Comparison of ENCODE assay signal across 28 cellular contexts in genomic region chr10:98919899-98920298, GRCh38.
DNase-seq lines count a peak whose midpoint lies in the region; ATAC-seq and TF ChIP-seq lines count a peak whose summit lies in the region.
"Had no signal": no experiment of that assay in that cellular context is flagged by ENCODE, and none has a peak within 500 bp of the region (broad histone marks: within the 10 kb centered on the region; RNA-seq: fewer than 3 reads in every experiment).

No MANE protein-coding gene starts in this region.

- no peaks in the 10 kb centered on the region for H3K36me3 Mint-ChIP-seq in HFFc6 (ENCODE audit: low read depth)
- no peaks in the 10 kb centered on the region for H3K36me3 Mint-ChIP-seq in osteocyte (ENCODE audit: unreplicated experiment)
- H3K36me3 Mint-ChIP-seq in nephron progenitor cell (ENCODE audit: low read depth): no peaks in the 10 kb centered on the region
- no peaks in the 10 kb centered on the region for H3K36me3 Mint-ChIP-seq in WTC11
- H3K36me3 Mint-ChIP-seq: activated naive CD8-positive, alpha-beta T cell had no signal

- no peak overlapping the region; the same call in 1 of the 2 replicates for H3K27ac Mint-ChIP-seq in HFFc6
- no peak overlapping the region for H3K27ac Mint-ChIP-seq in osteocyte (ENCODE audit: unreplicated experiment)
- no peak overlapping the region for H3K27ac Mint-ChIP-seq in nephron progenitor cell
- H3K27ac Mint-ChIP-seq in WTC11: no peak overlapping the region
- H3K27ac Mint-ChIP-seq: activated naive CD8-positive, alpha-beta T cell had no signal

- no peak for TF ChIP-seq POLR2A in gastroesophageal sphincter (IDR thresholded peaks at IDR 0.05)

- no peaks in the 10 kb centered on the region for H3K27me3 ChIP-seq in gastroesophageal sphincter
- H3K27me3 ChIP-seq: ascending aorta, BE2C, upper lobe of left lung had no signal

- H3K4me3 Mint-ChIP-seq in HFFc6: no peak overlapping the region
- H3K4me3 Mint-ChIP-seq in osteocyte (ENCODE audit: unreplicated experiment): no peak overlapping the region
- H3K4me3 Mint-ChIP-seq in nephron progenitor cell: no peak overlapping the region
- H3K4me3 Mint-ChIP-seq in WTC11: no peak overlapping the region
- H3K4me3 Mint-ChIP-seq: activated naive CD8-positive, alpha-beta T cell had no signal

- CTCF ChIA-PET in WTC11 (lab: Charles Lee): no interaction called here

- no peaks in the 10 kb centered on the region for H3K9me3 ChIP-seq in gastroesophageal sphincter
- H3K9me3 ChIP-seq: ascending aorta, BE2C, upper lobe of left lung had no signal

- no peak for TF ChIP-seq EP300 in gastroesophageal sphincter (IDR thresholded peaks at IDR 0.05)

- no peak overlapping the region for H3K4me3 ChIP-seq in gastroesophageal sphincter
- H3K4me3 ChIP-seq: ascending aorta, lung, PC-9, upper lobe of left lung had no signal

- 37 to 44% methylated on average over 1 to 2 of the region's 2 CpGs for WGBS in gastroesophageal sphincter (ENCODE audit: low coverage in 1 of 2), 2 donors

- TF ChIP-seq CTCF in HFFc6 (IDR thresholded peaks at IDR 0.05) (no peak), gastroesophageal sphincter (IDR thresholded peaks at IDR 0.05) (no peak), osteocyte (IDR thresholded peaks at IDR 0.05) (no peak), nephron progenitor cell (IDR thresholded peaks at IDR 0.05) (no peak), WTC11 (IDR thresholded peaks at IDR 0.05) (no peak)

- POLR2A ChIA-PET in WTC11 (lab: Charles Lee): no interaction called here

- H3K9me3 Mint-ChIP-seq in HFFc6: no peaks in the 10 kb centered on the region; the same call in 1 of the 2 replicates
- H3K9me3 Mint-ChIP-seq in osteocyte (ENCODE audit: unreplicated experiment): no peaks in the 10 kb centered on the region
- no peaks in the 10 kb centered on the region for H3K9me3 Mint-ChIP-seq in nephron progenitor cell
- H3K9me3 Mint-ChIP-seq in WTC11: no peaks in the 10 kb centered on the region

- H3K4me1 ChIP-seq in gastroesophageal sphincter: peaks cover 2 to 56% (median 7%) of the 10 kb centered on the region in 3 donors
- H3K4me1 ChIP-seq: ascending aorta, BE2C, upper lobe of left lung had no signal

- no peak for ATAC-seq in gastroesophageal sphincter
- no peak for ATAC-seq in WTC11
- ATAC-seq: esophagus mucosa, HepG2, right cardiac atrium had no signal

- no peaks in the 10 kb centered on the region for H3K36me3 ChIP-seq in gastroesophageal sphincter
- H3K36me3 ChIP-seq: ascending aorta, BE2C, upper lobe of left lung had no signal

- no peaks in the 10 kb centered on the region; the same call in 1 of the 2 replicates for H3K27me3 Mint-ChIP-seq in HFFc6 (ENCODE audit: insufficient read depth)
- H3K27me3 Mint-ChIP-seq in osteocyte (ENCODE audit: unreplicated experiment): no peaks in the 10 kb centered on the region
- H3K27me3 Mint-ChIP-seq in nephron progenitor cell (ENCODE audit: low read depth, poor library complexity): no peaks in the 10 kb centered on the region
- no peaks in the 10 kb centered on the region for H3K27me3 Mint-ChIP-seq in WTC11 (ENCODE audit: low read depth)
- H3K27me3 Mint-ChIP-seq: activated naive CD8-positive, alpha-beta T cell had no signal

- peaks cover 24% of the 10 kb centered on the region; the same call in 1 of the 2 replicates for H3K4me1 Mint-ChIP-seq in HFFc6 (ENCODE audit: low read depth)
- peaks cover 7% of the 10 kb centered on the region for H3K4me1 Mint-ChIP-seq in osteocyte (ENCODE audit: unreplicated experiment)
- H3K4me1 Mint-ChIP-seq in nephron progenitor cell: peaks cover 27% of the 10 kb centered on the region
- peaks cover 13% of the 10 kb centered on the region for H3K4me1 Mint-ChIP-seq in WTC11

- peak overlapping the region in 3 of 4 donors; percentile 8 to 36 (median 32) for H3K27ac ChIP-seq in gastroesophageal sphincter
- H3K27ac ChIP-seq: ascending aorta, PC-9, upper lobe of left lung had no signal

- DNase-seq in AG08396 (ENCODE audit: low spot score) (peak; percentile 14), HFFc6 (peak; percentile 24), UCSD-AML1 (lab: John Stamatoyannopoulos, UW; ENCODE audit: unreplicated experiment) (peak; percentile 15), osteocyte (ENCODE audit: extremely low spot score, unreplicated experiment) (no peak), nephron progenitor cell (no peak), NCI-H2227 treated with DMSO at 0.1 percent for 48 hours (lab: John Stamatoyannopoulos, UW) (no peak), WTC11 (ENCODE audit: low spot score) (no peak)
- DNase-seq: activated CD4-positive, alpha-beta T cell treated with anti-CD3 and anti-CD28 coated beads for 1 hour; activated T-cell treated with anti-CD3 and anti-CD28 coated beads for 4 hours; BE2C; central memory CD4-positive, alpha-beta T cell; kidney; NCI-H1048; NCI-H1930; NCI-H526; NK-92 treated with Interleukin-12 subunit alpha and Interleukin-12 subunit beta, amount 100 ng/mL, for 24 hours; PC-9; right cardiac atrium; SIG-M5; stimulated activated CD4-positive, alpha-beta T cell treated with anti-CD3 and anti-CD28 coated beads, Interleukin-4, amount 100 ng/mL, for 1 hour; substantia nigra; upper lobe of left lung had no signal

TF ChIP-seq in WTC11, 78 proteins besides CTCF, POLR2A, EP300 and RAD21:
- no peak for TF ChIP-seq MXD4 (CRISPR knock-in tag; IDR thresholded peaks at IDR 0.05; ENCODE audit: borderline replicate concordance)
- TF ChIP-seq JUN (CRISPR knock-in tag; IDR thresholded peaks at IDR 0.05): no peak
- TF ChIP-seq ZNF416 (CRISPR knock-in tag; IDR thresholded peaks at IDR 0.05): no peak
- TF ChIP-seq ELF4 (CRISPR knock-in tag; IDR thresholded peaks at IDR 0.05; ENCODE audit: low read depth): no peak
- TF ChIP-seq, protein P1, sequence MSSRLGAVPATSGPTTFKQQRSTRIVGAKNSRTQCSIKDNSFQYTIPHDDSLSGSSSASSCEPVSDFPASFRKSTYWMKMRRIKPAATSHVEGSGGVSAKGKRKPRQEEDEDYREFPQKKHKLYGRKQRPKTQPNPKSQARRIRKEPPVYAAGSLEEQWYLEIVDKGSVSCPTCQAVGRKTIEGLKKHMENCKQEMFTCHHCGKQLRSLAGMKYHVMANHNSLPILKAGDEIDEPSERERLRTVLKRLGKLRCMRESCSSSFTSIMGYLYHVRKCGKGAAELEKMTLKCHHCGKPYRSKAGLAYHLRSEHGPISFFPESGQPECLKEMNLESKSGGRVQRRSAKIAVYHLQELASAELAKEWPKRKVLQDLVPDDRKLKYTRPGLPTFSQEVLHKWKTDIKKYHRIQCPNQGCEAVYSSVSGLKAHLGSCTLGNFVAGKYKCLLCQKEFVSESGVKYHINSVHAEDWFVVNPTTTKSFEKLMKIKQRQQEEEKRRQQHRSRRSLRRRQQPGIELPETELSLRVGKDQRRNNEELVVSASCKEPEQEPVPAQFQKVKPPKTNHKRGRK (CRISPR knock-in tag; IDR thresholded peaks at IDR 0.05; ENCODE audit: borderline replicate concordance): no peak
TF ChIP-seq in WTC11: peak in this region for 0.

Comparison
In these comparisons a context has a peak if more than half of its experiments do, and no peak if none do; other contexts are left out.
1. DNase-seq: peak in AG08396 (single experiment), HFFc6 (single experiment) and UCSD-AML1 (single experiment); none in osteocyte (single experiment), nephron progenitor cell (single experiment), NCI-H2227 treated with DMSO at 0.1 percent for 48 hours (single experiment) and WTC11 (single experiment).